ENCODE assay signal across 13 cellular contexts in the genomic region with DNA sequence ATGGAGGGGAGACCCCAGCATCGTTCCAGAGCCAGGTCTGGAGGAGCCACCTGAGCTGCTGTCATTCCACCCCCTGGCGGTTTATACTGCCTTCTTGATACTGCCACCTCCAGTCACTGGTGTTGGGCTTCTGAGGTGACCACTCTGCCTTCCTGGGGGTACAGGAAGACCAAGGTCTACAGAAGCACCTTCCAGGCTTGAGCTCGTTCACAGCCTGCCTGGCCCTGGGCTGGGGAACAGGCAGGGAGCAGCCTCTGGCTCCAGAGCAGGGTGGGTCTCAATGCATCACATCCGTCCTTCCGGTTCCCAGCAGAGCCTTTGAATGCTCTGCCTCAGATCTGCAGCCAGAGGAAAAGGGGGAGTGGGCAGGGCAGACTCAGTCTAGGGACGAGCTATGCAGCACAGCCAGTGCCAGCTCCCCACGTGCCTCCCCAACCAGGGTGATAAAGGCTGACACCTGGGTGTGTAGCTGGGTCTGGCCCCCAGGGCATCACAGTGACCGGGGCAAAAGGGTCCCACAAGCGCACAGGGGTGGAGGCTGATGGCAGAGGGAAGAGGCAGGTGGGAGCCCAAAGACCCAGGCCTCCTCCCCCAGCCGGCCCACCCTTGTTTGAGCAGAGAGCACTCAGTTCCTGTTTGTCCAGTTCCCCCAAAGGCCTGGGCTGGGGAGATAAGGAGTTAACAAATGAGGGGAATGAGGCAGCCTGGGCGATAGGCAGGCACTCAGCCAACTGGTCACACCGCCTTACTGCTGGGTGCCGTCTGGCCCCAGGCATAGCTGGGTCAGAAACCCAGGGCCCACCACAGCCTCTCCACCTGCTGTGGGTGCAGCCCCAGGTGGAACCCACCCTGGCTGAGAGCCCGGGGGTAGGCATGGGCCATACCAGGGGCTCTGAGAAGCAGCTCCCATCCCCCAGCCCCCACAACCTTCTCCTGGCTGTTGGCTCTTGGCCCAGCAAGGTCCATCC. TPM values are rescaled to one million over a fixed set of nuclear protein-coding genes. Genes with fewer than 3 reads are reported as not detected.
DNase-seq lines count a peak whose midpoint lies in the region; ATAC-seq, FAIRE-seq and TF ChIP-seq lines count a peak whose summit lies in the region.
"Had no signal": no experiment of that assay in that cellular context is flagged by ENCODE, and none has a peak within 500 bp of the region (broad histone marks: within the 10 kb centered on the region; RNA-seq: fewer than 3 reads in every experiment).

No MANE protein-coding gene starts in this region.

- H3K4me3 ChIP-seq in mucosa of rectum (ENCODE audit: low read length in 2 of 2): no peak overlapping the region
- no peak overlapping the region for H3K4me3 ChIP-seq in kidney (ENCODE audit: low read length in 2 of 2)

- no peak for TF ChIP-seq CTCF in natural killer cell (IDR thresholded peaks at IDR 0.05)
- TF ChIP-seq CTCF in endothelial cell (IDR thresholded peaks at IDR 0.05; ENCODE audit: unreplicated experiment): no peak
- no peak for TF ChIP-seq CTCF in kidney (IDR thresholded peaks at IDR 0.05; ENCODE audit: borderline replicate concordance, extremely low read depth, insufficient read depth)

- H3K27me3 Mint-ChIP-seq in natural killer cell (ENCODE audit: low read depth in 2 of 2): no peaks in the 10 kb centered on the region
- H3K27me3 Mint-ChIP-seq in natural killer cell treated with Interleukin-12 subunit alpha and Interleukin-12 subunit beta and Interleukin-15 and Interleukin-18, amount 100 ng/mL, for 72 hours: no peaks in the 10 kb centered on the region
- peaks cover 8% of the 10 kb centered on the region for H3K27me3 Mint-ChIP-seq in endothelial cell (ENCODE audit: unreplicated experiment)
- H3K27me3 Mint-ChIP-seq: activated B cell treated with CpG ODN at 0.5 μM for 24 hours had no signal

- FAIRE-seq in kidney (lab: Jason Lieb, UNC): no peak

- H3K9me3 Mint-ChIP-seq in natural killer cell: no peaks in the 10 kb centered on the region
- H3K9me3 Mint-ChIP-seq in natural killer cell treated with Interleukin-12 subunit alpha and Interleukin-12 subunit beta and Interleukin-15 and Interleukin-18, amount 100 ng/mL, for 72 hours: no peaks in the 10 kb centered on the region
- H3K9me3 Mint-ChIP-seq in endothelial cell (ENCODE audit: unreplicated experiment): no peaks in the 10 kb centered on the region
- H3K9me3 Mint-ChIP-seq: activated B cell treated with CpG ODN at 0.5 μM for 24 hours had no signal

- no peaks in the 10 kb centered on the region for H3K9me3 ChIP-seq in mucosa of rectum (ENCODE audit: control insufficient read depth in 2 of 2, low read length in 2 of 2)
- no peaks in the 10 kb centered on the region for H3K9me3 ChIP-seq in kidney (ENCODE audit: control insufficient read depth in 1 of 2, low read length in 2 of 2)

- no peaks in the 10 kb centered on the region for H3K36me3 Mint-ChIP-seq in natural killer cell
- H3K36me3 Mint-ChIP-seq in natural killer cell treated with Interleukin-12 subunit alpha and Interleukin-12 subunit beta and Interleukin-15 and Interleukin-18, amount 100 ng/mL, for 72 hours: no peaks in the 10 kb centered on the region
- H3K36me3 Mint-ChIP-seq in endothelial cell (ENCODE audit: low read depth, unreplicated experiment): peaks cover 4% of the 10 kb centered on the region

- intact Hi-C loops in natural killer cell (cut with micrococcal nuclease): no loop called here
- intact Hi-C loops in kidney (cut with DNase I): no loop called here

- H3K4me1 Mint-ChIP-seq in natural killer cell (peaks cover 0 to 16% of the 10 kb centered on the region in 2 donors), endothelial cell (ENCODE audit: unreplicated experiment) (peaks cover 16% of the 10 kb centered on the region)
- peaks cover 0 to 10% of the 10 kb centered on the region in 2 donors for H3K4me1 Mint-ChIP-seq in natural killer cell treated with Interleukin-12 subunit alpha and Interleukin-12 subunit beta and Interleukin-15 and Interleukin-18, amount 100 ng/mL, for 72 hours (ENCODE audit: low read depth in 2 of 2)

- H3K9ac ChIP-seq in mucosa of rectum (ENCODE audit: low read depth in 1 of 2, low read length in 2 of 2): peak overlapping the region; percentile 52 to 63
- H3K9ac ChIP-seq in kidney (ENCODE audit: low read length in 2 of 2): peak overlapping the region in 1 of 2 donors; percentile 26

- ATAC-seq in natural killer cell: no peak
- no peak for ATAC-seq in natural killer cell treated with Interleukin-12 subunit alpha and Interleukin-12 subunit beta and Interleukin-15 and Interleukin-18, amount 100 ng/mL, for 72 hours
- ATAC-seq in HG02852 (IDR thresholded peaks at IDR 0.05; ENCODE audit: unreplicated experiment): no peak

- DNase-seq in natural killer cell (no peak), endothelial cell (ENCODE audit: low spot score) (peak; percentile 45), glomerular visceral epithelial cell (ENCODE audit: extremely low spot score) (no peak), NCI-H345 treated with DMSO at 0.1 percent for 48 hours (lab: John Stamatoyannopoulos, UW; ENCODE audit: unreplicated experiment) (no peak), kidney (no peak)
- no peak for DNase-seq in natural killer cell treated with Interleukin-12 subunit alpha and Interleukin-12 subunit beta and Interleukin-15 and Interleukin-18, amount 100 ng/mL, for 72 hours (ENCODE audit: low spot score)
- DNase-seq: activated B cell treated with CpG ODN at 0.5 μM for 24 hours, brain microvascular endothelial cell, H7, NCI-H2227 treated with DMSO at 0.1 percent for 48 hours had no signal

- no peaks in the 10 kb centered on the region for H3K27me3 ChIP-seq in mucosa of rectum (ENCODE audit: control insufficient read depth in 2 of 2, insufficient read depth in 2 of 2, low read length in 2 of 2)
- H3K27me3 ChIP-seq: brain microvascular endothelial cell had no signal

- H3K27ac ChIP-seq in mucosa of rectum (ENCODE audit: low read depth in 2 of 2, low read length in 2 of 2): peak overlapping the region; percentile 83 to 86
- H3K27ac ChIP-seq in kidney (ENCODE audit: low read depth in 2 of 2, low read length in 2 of 2): peak overlapping the region in 1 of 2 donors; percentile 72
- H3K27ac ChIP-seq: brain microvascular endothelial cell had no signal

- H3K4me1 ChIP-seq in mucosa of rectum (ENCODE audit: control insufficient read depth in 2 of 2, insufficient read depth in 2 of 2, low read length in 2 of 2) (peaks cover 57 to 64% of the 10 kb centered on the region in 2 donors), kidney (ENCODE audit: control insufficient read depth in 1 of 2, insufficient read depth in 1 of 2, low read depth in 1 of 2, low read length in 2 of 2) (peaks cover 7 to 15% of the 10 kb centered on the region in 2 donors)

- H3K4me3 Mint-ChIP-seq in natural killer cell: no peak overlapping the region
- no peak overlapping the region for H3K4me3 Mint-ChIP-seq in natural killer cell treated with Interleukin-12 subunit alpha and Interleukin-12 subunit beta and Interleukin-15 and Interleukin-18, amount 100 ng/mL, for 72 hours
- no peak overlapping the region for H3K4me3 Mint-ChIP-seq in endothelial cell (ENCODE audit: unreplicated experiment)
- H3K4me3 Mint-ChIP-seq: activated B cell treated with CpG ODN at 0.5 μM for 24 hours had no signal

- H3K36me3 ChIP-seq in mucosa of rectum (ENCODE audit: control insufficient read depth in 2 of 2, insufficient read depth in 2 of 2, low read length in 2 of 2) (peaks cover 0 to 9% of the 10 kb centered on the region in 2 donors), kidney (ENCODE audit: control insufficient read depth in 1 of 2, insufficient read depth in 2 of 2, low read length in 2 of 2) (no peaks in the 10 kb centered on the region)
- H3K36me3 ChIP-seq: brain microvascular endothelial cell had no signal

- H3K27ac Mint-ChIP-seq in natural killer cell (peak overlapping the region; percentile 29 to 64), endothelial cell (ENCODE audit: unreplicated experiment) (peak overlapping the region; percentile 64)
- no peak overlapping the region for H3K27ac Mint-ChIP-seq in natural killer cell treated with Interleukin-12 subunit alpha and Interleukin-12 subunit beta and Interleukin-15 and Interleukin-18, amount 100 ng/mL, for 72 hours
- H3K27ac Mint-ChIP-seq: activated B cell treated with CpG ODN at 0.5 μM for 24 hours had no signal

RNA-seq across cellular contexts. Expression of gene DEGS2, which starts 17.1 kb away (rescaled TPM):
- 1 to 10 TPM in 2 of 3 donors, under 1 TPM in 1; 0.60 to 7.1 (median 4.4) TPM for total RNA-seq in natural killer cell
- total RNA-seq in natural killer cell treated with Interleukin-12 subunit alpha and Interleukin-12 subunit beta and Interleukin-15 and Interleukin-18, amount 100 ng/mL, for 72 hours: under 1 TPM in 1 of 2 donors, not detected in 1; 0.33 TPM
- not detected for total RNA-seq in endothelial cell (ENCODE audit: unreplicated experiment)
- total RNA-seq in kidney: 28.7 TPM
- polyA plus RNA-seq in kidney (ENCODE audit: insufficient read depth, low read depth, low replicate concordance): 25.1 TPM
- total RNA-seq: H7, HT1080 had no signal

Comparison
In these comparisons a context has a peak if more than half of its experiments do, and no peak if none do; other contexts are left out.
1. H3K27ac Mint-ChIP-seq: peak in natural killer cell (2 of 2) and endothelial cell (single experiment); none in natural killer cell treated with Interleukin-12 subunit alpha and Interleukin-12 subunit beta and Interleukin-15 and Interleukin-18, amount 100 ng/mL, for 72 hours (0 of 2).